ENCODE assay signal across 9 cellular contexts in genomic region chr9:6415266-6415665, GRCh38. TPM values are rescaled to one million over a fixed set of nuclear protein-coding genes. Genes with fewer than 3 reads are reported as not detected.
DNase-seq lines count a peak whose midpoint lies in the region; ATAC-seq and TF ChIP-seq lines count a peak whose summit lies in the region.
"Had no signal": no experiment of that assay in that cellular context is flagged by ENCODE, and none has a peak within 500 bp of the region (broad histone marks: within the 10 kb centered on the region; RNA-seq: fewer than 3 reads in every experiment).

No MANE protein-coding gene starts in this region.

- TF ChIP-seq RAD21 in SK-N-SH (IDR thresholded peaks at IDR 0.05; ENCODE audit: low read length) = no peak

- TF ChIP-seq CTCF in SK-N-SH (IDR thresholded peaks at IDR 0.05) = no peak
- TF ChIP-seq CTCF in OCI-LY3 (IDR thresholded peaks at IDR 0.05; ENCODE audit: low read depth, low read length) = no peak
- TF ChIP-seq CTCF in lower leg skin (IDR thresholded peaks at IDR 0.05) = no peak

- no peaks in the 10 kb centered on the region for H3K9me2 ChIP-seq in SK-N-SH

- no peak for TF ChIP-seq POLR2A in lower leg skin (IDR thresholded peaks at IDR 0.05)

- H3K36me3 ChIP-seq in SK-N-SH (replicated peaks in 1 of 2; ENCODE audit: control insufficient read depth in 1 of 2, insufficient read depth in 2 of 2, low read length in 1 of 2) (peaks cover 3 to 16% of the 10 kb centered on the region in 2 experiments), OCI-LY3 (replicated peaks; ENCODE audit: low read depth, low read length) (peaks cover 10% of the 10 kb centered on the region), duodenal mucosa (ENCODE audit: control insufficient read depth in 1 of 2, insufficient read depth in 2 of 2, low read length in 2 of 2) (peaks cover 0 to 3% of the 10 kb centered on the region in 2 donors), skeletal muscle satellite cell (ENCODE audit: insufficient read depth, low read length) (peaks cover 18% of the 10 kb centered on the region)

- H3K9me3 ChIP-seq in SK-N-SH (no peaks in the 10 kb centered on the region), OCI-LY3 (ENCODE audit: insufficient read depth, low read length) (no peaks in the 10 kb centered on the region), duodenal mucosa (ENCODE audit: control insufficient read depth in 1 of 2, low read length in 2 of 2) (no peaks in the 10 kb centered on the region), skeletal muscle satellite cell (replicated peaks; ENCODE audit: low read length) (no peaks in the 10 kb centered on the region)

- H2AFZ ChIP-seq in SK-N-SH (ENCODE audit: low read depth) (no peak overlapping the region), OCI-LY3 (ENCODE audit: low read depth, low read length) (no peak overlapping the region)

- H3K4me1 ChIP-seq in SK-N-SH (ENCODE audit: control insufficient read depth in 1 of 2, insufficient read depth in 2 of 2, low read depth in 1 of 2, low read length in 1 of 2) (peaks cover 8 to 19% of the 10 kb centered on the region in 2 experiments; a peak in 3 of 4 replicates), OCI-LY3 (ENCODE audit: low read length) (peaks cover 66% of the 10 kb centered on the region), duodenal mucosa (ENCODE audit: control insufficient read depth in 1 of 2, insufficient read depth in 2 of 2, low read length in 2 of 2) (peaks cover 22 to 32% of the 10 kb centered on the region in 2 donors), skeletal muscle satellite cell (ENCODE audit: control insufficient read depth, insufficient read depth, low read length) (peaks cover 48% of the 10 kb centered on the region)

- H3K9ac ChIP-seq in SK-N-SH (peak overlapping the region; percentile 95), OCI-LY3 (ENCODE audit: low read length) (no peak overlapping the region), duodenal mucosa (ENCODE audit: low read depth in 1 of 2, low read length in 2 of 2) (no peak overlapping the region), skeletal muscle satellite cell (ENCODE audit: low read depth, low read length) (peak overlapping the region; percentile 98)

- H3K4me3 ChIP-seq in SK-N-SH (ENCODE audit: low read depth in 2 of 2, low read length in 1 of 2) = peak overlapping the region; percentile 95 to 96; a peak in 3 of 4 replicates
- peak overlapping the region; percentile 93 for H3K4me3 ChIP-seq in OCI-LY3 (ENCODE audit: low read length)
- H3K4me3 ChIP-seq in duodenal mucosa (ENCODE audit: low read depth in 1 of 2, low read length in 2 of 2) = peak overlapping the region; percentile 95
- H3K4me3 ChIP-seq in skeletal muscle satellite cell (ENCODE audit: low read length) = peak overlapping the region; percentile 99
- no peak overlapping the region for H3K4me3 ChIP-seq in lower leg skin (ENCODE audit: low read depth, poor library complexity, severe bottlenecking)

- H4K20me1 ChIP-seq in SK-N-SH (ENCODE audit: insufficient read depth) = peaks cover 52% of the 10 kb centered on the region
- H4K20me1 ChIP-seq in OCI-LY3 (ENCODE audit: insufficient read depth, low read length) = peaks cover 58% of the 10 kb centered on the region

- H3K79me2 ChIP-seq in SK-N-SH (ENCODE audit: insufficient read depth) = peaks cover 73% of the 10 kb centered on the region
- peaks cover 72% of the 10 kb centered on the region for H3K79me2 ChIP-seq in OCI-LY3 (ENCODE audit: low read length)

- POLR2A ChIA-PET in SK-N-SH (lab: Yijun Ruan, JAX) = interaction anchor here (0.8 kb wide), 1 partner anchor 301 kb away, joined by 3 read pairs; no protein-coding TSS in a partner anchor

- DNase-seq in SK-N-SH = peak; percentile 22
- no peak for DNase-seq in lower leg skin (ENCODE audit: low spot score in 2 of 2)
- DNase-seq: Kasumi-1 had no signal

- ATAC-seq in SK-N-SH treated with all-trans-retinoic acid at 6 μM for 48 hours (no peak), GM18870 (IDR thresholded peaks at IDR 0.05; ENCODE audit: unreplicated experiment) (no peak), HG03108 (IDR thresholded peaks at IDR 0.05; ENCODE audit: unreplicated experiment) (no peak)

- TF ChIP-seq EP300 in SK-N-SH (IDR thresholded peaks at IDR 0.05; ENCODE audit: borderline replicate concordance in 1 of 2, low read depth in 1 of 2, low read length in 1 of 2) = no peak

- H3F3A ChIP-seq in SK-N-SH (replicated peaks; ENCODE audit: insufficient read depth) = peaks cover 23% of the 10 kb centered on the region

- WGBS in SK-N-SH (ENCODE audit: low lambda C conversion rate) = 60% methylated on average over 5 of the region's 5 CpGs
- 49 to 56% methylated on average over 5 of the region's 5 CpGs for WGBS in lower leg skin, 2 donors

- H3K4me2 ChIP-seq in SK-N-SH = peak overlapping the region; percentile 94
- peak overlapping the region; percentile 74 for H3K4me2 ChIP-seq in OCI-LY3 (ENCODE audit: low read length)
- peak overlapping the region; percentile 81 for H3K4me2 ChIP-seq in skeletal muscle satellite cell (ENCODE audit: low read length)

- H3K27ac ChIP-seq in SK-N-SH (ENCODE audit: low read depth in 2 of 2, low read length in 1 of 2) = peak overlapping the region in 1 of 2 experiments; percentile 73; a peak in 1 of 4 replicates
- H3K27ac ChIP-seq in OCI-LY3 (ENCODE audit: low read length) = no peak overlapping the region
- no peak overlapping the region for H3K27ac ChIP-seq in duodenal mucosa (ENCODE audit: low read depth, low read length)

- CTCF ChIA-PET in SK-N-SH (lab: Yijun Ruan, JAX) = interaction anchor here (0.9 to 1.6 kb wide), 3 partner anchors 13 to 56 kb away, joined by 3 to 5 read pairs (median 3); no protein-coding TSS in a partner anchor

- intact Hi-C loops in lower leg skin (cut with DNase I; ENCODE audit: low total_unique reads) = no loop called here

- H3K27me3 ChIP-seq in SK-N-SH (ENCODE audit: insufficient read depth) (no peaks in the 10 kb centered on the region), OCI-LY3 (ENCODE audit: low read depth, low read length) (0 out of 2 replicates have a peak, but pooled peaks cover under 1% of the 10 kb centered on the region), duodenal mucosa (ENCODE audit: control insufficient read depth in 1 of 2, insufficient read depth in 2 of 2, low read length in 2 of 2) (no peaks in the 10 kb centered on the region), skeletal muscle satellite cell (ENCODE audit: control insufficient read depth, insufficient read depth, low read length) (no peaks in the 10 kb centered on the region)

TF ChIP-seq in SK-N-SH, 30 proteins besides CTCF, POLR2A, EP300 and RAD21 (continues in another document):
- no peak for TF ChIP-seq FOXM1 (IDR thresholded peaks at IDR 0.05; ENCODE audit: low read depth)
- TF ChIP-seq CHD2 (IDR thresholded peaks at IDR 0.05; ENCODE audit: low read length, partially characterized antibody) = no peak

TF ChIP-seq in SK-N-SH treated with all-trans-retinoic acid at 6 μM for 48 hours, 23 proteins besides CTCF, POLR2A, EP300 and RAD21 (continues in another document):
- TF ChIP-seq OSR1 (CRISPR knock-in tag; IDR thresholded peaks at IDR 0.05) = no peak
- no peak for TF ChIP-seq PPARA (CRISPR knock-in tag; IDR thresholded peaks at IDR 0.05; ENCODE audit: borderline replicate concordance)
- TF ChIP-seq CSDC2 (CRISPR knock-in tag; IDR thresholded peaks at IDR 0.05) = no peak
- no peak for TF ChIP-seq RARB (CRISPR knock-in tag; IDR thresholded peaks at IDR 0.05)
- no peak for TF ChIP-seq ISL1 (CRISPR knock-in tag; IDR thresholded peaks at IDR 0.05)
- no peak for TF ChIP-seq TSHZ2 (CRISPR knock-in tag; IDR thresholded peaks at IDR 0.05)
- no peak for TF ChIP-seq ZNF70 (CRISPR knock-in tag; IDR thresholded peaks at IDR 0.05)
- no peak for TF ChIP-seq CREB5 (CRISPR knock-in tag; IDR thresholded peaks at IDR 0.05; ENCODE audit: low read depth)

RNA-seq across cellular contexts. Expression of gene UHRF2, which starts 2.3 kb away (rescaled TPM):
- 24.1 and 39.6 TPM in 2 replicates for polyA plus RNA-seq in SK-N-SH (2012; rRNA removed)
- 16.2 and 21.1 TPM in 2 replicates for polyA plus RNA-seq in SK-N-SH (2012; cell fraction: cytosol; rRNA removed)
- polyA plus RNA-seq in SK-N-SH (2012; cell fraction: nucleus; rRNA removed) = 62.0 and 95.8 TPM in 2 replicates
- 60.5 and 62.9 TPM in 2 replicates for total RNA-seq in skeletal muscle satellite cell (2012; rRNA removed)
- total RNA-seq in lower leg skin = 10 to 100 TPM; 35.5 to 53.7 (median 45.9) TPM

Comparison
In these comparisons a context has a peak if more than half of its experiments do, and no peak if none do; other contexts are left out.
1. H3K9ac ChIP-seq: peak in SK-N-SH (single experiment) and skeletal muscle satellite cell (single experiment); none in OCI-LY3 (single experiment) and duodenal mucosa (0 of 2).
2. Peak in every context shown above with its lines, with median percentiles within 50 percentile points of each other: H3K4me2 ChIP-seq.